34 cellular contexts compared by ENCODE assay signal in the genomic region with DNA sequence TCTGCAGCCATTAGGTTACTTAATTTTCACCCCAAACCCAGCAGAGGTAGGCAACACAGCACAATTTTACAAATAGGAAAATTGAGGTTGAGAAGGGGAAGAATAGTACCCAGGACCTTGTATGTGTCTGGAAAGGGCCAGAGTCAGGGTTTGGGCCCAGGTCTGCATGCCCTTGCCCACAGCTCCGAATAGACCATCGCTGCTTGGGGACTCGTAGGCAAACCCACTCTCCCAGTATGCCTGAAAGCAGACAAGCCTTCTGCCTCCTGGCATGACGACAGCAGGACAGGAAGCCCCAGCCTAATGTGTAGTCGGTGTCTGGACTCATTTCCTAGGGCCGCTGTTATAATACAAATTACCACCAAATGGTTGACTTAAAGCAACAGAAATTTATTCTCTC.
"Had no signal": no experiment of that assay in that cellular context is flagged by ENCODE, and none has a peak within 500 bp of the region (broad histone marks: within the 10 kb centered on the region; RNA-seq: fewer than 3 reads in every experiment).

No MANE protein-coding gene starts in this region.

- H3K9ac ChIP-seq: KMS-11 had no signal

- H3K9me3 ChIP-seq: MG63 had no signal

- H3K4me2 ChIP-seq: KMS-11 had no signal

- H3K4me3 ChIP-seq: MG63 had no signal

- H3K36me3 ChIP-seq: MG63 had no signal

- DNase-seq: Karpas-422, Kasumi-1, KG1, MG63, MM.1S, MV-4-11, NCI-H1048, NCI-H1092, NCI-H1092 treated with DMSO at 0.1 percent for 48 hours, NCI-H1105, NCI-H1105 treated with DMSO at 0.1 percent for 48 hours, NCI-H1417, NCI-H1417 treated with DMSO at 0.1 percent for 48 hours, NCI-H1436, NCI-H1436 treated with DMSO at 0.1 percent for 48 hours, NCI-H146, NCI-H1694 treated with DMSO at 0.1 percent for 48 hours, NCI-H187, NCI-H187 treated with DMSO at 0.1 percent for 48 hours, NCI-H1930, NCI-H2029, NCI-H2029 treated with DMSO at 0.1 percent for 48 hours, NCI-H2081, NCI-H2081 treated with DMSO at 0.1 percent for 48 hours, NCI-H2107, NCI-H2171, NCI-H2227 treated with DMSO at 0.1 percent for 48 hours, NCI-H226, NCI-H345, NCI-H446, NCI-H446 treated with DMSO at 0.1 percent for 48 hours, NCI-H510A, NCI-H510A treated with DMSO at 0.1 percent for 48 hours had no signal

- H3K27ac ChIP-seq: KMS-11 had no signal
